In genomic region chr2:46816846-46817726, GRCh38 we compare ENCODE assay signal across 2 cellular contexts.
TF ChIP-seq lines count a peak whose summit lies in the region.

No MANE protein-coding gene starts in this region.

TF ChIP-seq in SK-N-SH, 30 proteins besides CTCF, POLR2A, EP300 and RAD21 (continued from another document):
- peak; percentile 83 for TF ChIP-seq REST (IDR thresholded peaks at IDR 0.05; ENCODE audit: low read depth, low read length)

TF ChIP-seq in SK-N-SH treated with all-trans-retinoic acid at 6 μM for 48 hours, 23 proteins besides CTCF, POLR2A, EP300 and RAD21 (continued from another document):
- TF ChIP-seq CSDC2 (CRISPR knock-in tag; IDR thresholded peaks at IDR 0.05) (no peak), ESRRG (CRISPR knock-in tag; IDR thresholded peaks at IDR 0.05) (no peak), ZNF565 (CRISPR knock-in tag; conservative IDR thresholded peaks at IDR 0.05; ENCODE audit: low read depth) (no peak), PATZ1 (CRISPR knock-in tag; IDR thresholded peaks at IDR 0.05; ENCODE audit: borderline replicate concordance) (no peak), TSHZ2 (CRISPR knock-in tag; IDR thresholded peaks at IDR 0.05) (no peak), ISL1 (CRISPR knock-in tag; IDR thresholded peaks at IDR 0.05) (no peak), TCF4 (CRISPR knock-in tag; IDR thresholded peaks at IDR 0.05; ENCODE audit: borderline replicate concordance) (no peak), ARNTL (CRISPR knock-in tag; IDR thresholded peaks at IDR 0.05; ENCODE audit: borderline replicate concordance, low read depth) (no peak), ZNF8 (CRISPR knock-in tag; IDR thresholded peaks at IDR 0.05) (no peak), GLIS3 (CRISPR knock-in tag; IDR thresholded peaks at IDR 0.05) (no peak), ZNF70 (CRISPR knock-in tag; IDR thresholded peaks at IDR 0.05) (no peak), PPARA (CRISPR knock-in tag; IDR thresholded peaks at IDR 0.05; ENCODE audit: borderline replicate concordance) (no peak), ZC3H10 (CRISPR knock-in tag; IDR thresholded peaks at IDR 0.05) (no peak), TOX (CRISPR knock-in tag; IDR thresholded peaks at IDR 0.05; ENCODE audit: borderline replicate concordance) (no peak), POU6F1 (CRISPR knock-in tag; IDR thresholded peaks at IDR 0.05; ENCODE audit: borderline replicate concordance, low read depth) (no peak), CSRNP3 (CRISPR knock-in tag; IDR thresholded peaks at IDR 0.05) (no peak), RARB (CRISPR knock-in tag; IDR thresholded peaks at IDR 0.05) (no peak)
